In the genomic region with DNA sequence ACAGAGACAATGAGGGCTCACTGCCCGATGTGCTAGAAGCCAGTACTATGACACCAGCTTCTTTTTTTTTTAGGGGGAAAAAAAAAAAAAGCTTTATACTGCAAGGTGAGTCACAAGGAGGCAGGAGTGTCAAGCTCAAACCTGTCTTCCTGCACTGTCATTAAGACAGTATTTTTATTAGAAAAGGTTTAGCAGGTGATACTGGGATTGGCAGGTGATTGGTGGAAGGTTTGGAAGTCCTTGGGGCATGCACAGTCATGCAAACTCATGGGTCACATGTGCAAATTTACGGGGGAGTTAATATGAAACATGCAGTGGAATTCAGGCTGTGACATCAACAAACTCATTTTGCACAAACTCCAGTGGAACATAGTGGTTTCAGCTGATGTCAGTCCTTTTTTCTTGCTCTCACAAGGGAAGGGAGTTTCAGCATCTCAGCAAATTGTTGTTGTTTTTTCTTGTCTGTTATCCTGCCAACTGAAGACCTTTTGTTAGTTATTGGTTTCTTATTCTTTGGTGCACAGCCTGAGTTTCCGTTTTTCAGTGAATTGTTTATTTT, we compare ENCODE assay signal across 25 cellular contexts.
DNase-seq lines count a peak whose midpoint lies in the region; ATAC-seq, FAIRE-seq and TF ChIP-seq lines count a peak whose summit lies in the region.
"Had no signal": no experiment of that assay in that cellular context is flagged by ENCODE, and none has a peak within 500 bp of the region (broad histone marks: within the 10 kb centered on the region; RNA-seq: fewer than 3 reads in every experiment).

No MANE protein-coding gene starts in this region.

- H3K18ac ChIP-seq in mesenchymal stem cell (ENCODE audit: low read depth in 1 of 2, low read length in 2 of 2), result no peak overlapping the region

- peaks cover 3% of the 10 kb centered on the region; the same call in 2 of the 3 replicates for H3K4me1 Mint-ChIP-seq in GM23338
- H3K4me1 Mint-ChIP-seq: T-helper 17 cell had no signal

- H3K79me2 ChIP-seq in GM23338 (replicated peaks; ENCODE audit: insufficient read depth), result no peaks in the 10 kb centered on the region

- no peak overlapping the region for H2AFZ ChIP-seq in GM23338
- no peak overlapping the region for H2AFZ ChIP-seq in mesenchymal stem cell (ENCODE audit: low read depth, low read length)

- H3K27me3 ChIP-seq in GM23338 (ENCODE audit: insufficient read depth) (no peaks in the 10 kb centered on the region), mesenchymal stem cell (ENCODE audit: control insufficient read depth in 1 of 2, insufficient read depth in 1 of 2, low read length in 2 of 2) (no peaks in the 10 kb centered on the region), pancreas (no peaks in the 10 kb centered on the region)
- H3K27me3 ChIP-seq: body of pancreas, colonic mucosa had no signal

- H3K27ac Mint-ChIP-seq in GM23338, result peak overlapping the region; percentile 34; the same call in 1 of the 2 replicates
- H3K27ac Mint-ChIP-seq: activated T-cell treated with anti-CD3 and anti-CD28 coated beads, Interleukin-2, amount 50 U/mL, for 24 hours; T-helper 17 cell had no signal

- H3K9me3 Mint-ChIP-seq in GM23338, result peaks cover 1% of the 10 kb centered on the region; the same call in 2 of the 3 replicates

- no peak overlapping the region for H3K23ac ChIP-seq in mesenchymal stem cell (ENCODE audit: low read length in 2 of 2)

- WGBS in mesenchymal stem cell, result 91% methylated on average over 2 of the region's 3 CpGs
- 38 to 52% methylated on average over 3 of the region's 3 CpGs for WGBS in pancreas, 2 donors

- no peaks in the 10 kb centered on the region for H4K20me1 ChIP-seq in GM23338 (replicated peaks; ENCODE audit: insufficient read depth)

- H3K27ac ChIP-seq in GM23338 (ENCODE audit: low read depth) (no peak overlapping the region), mesenchymal stem cell (ENCODE audit: low read length, poor library complexity, severe bottlenecking) (no peak overlapping the region), pancreas (no peak overlapping the region)
- H3K27ac ChIP-seq: body of pancreas, colonic mucosa had no signal

- H4K8ac ChIP-seq in mesenchymal stem cell (ENCODE audit: low read length), result peak overlapping the region; percentile 47

- no peak overlapping the region for H2BK120ac ChIP-seq in mesenchymal stem cell (ENCODE audit: low read depth, low read length)

- H3K4me2 ChIP-seq in GM23338 (no peak overlapping the region), mesenchymal stem cell (ENCODE audit: low read length, poor library complexity, severe bottlenecking) (no peak overlapping the region)

- H3K9ac ChIP-seq in mesenchymal stem cell (ENCODE audit: low read length), result no peak overlapping the region

- H3K9me3 ChIP-seq in mesenchymal stem cell (ENCODE audit: control insufficient read depth, low read length) (no peaks in the 10 kb centered on the region), pancreas (no peaks in the 10 kb centered on the region)
- H3K9me3 ChIP-seq: body of pancreas, colonic mucosa had no signal

- ATAC-seq in GM23338 (no peak; the same call in 2 of the 3 replicates), GM19328 (IDR thresholded peaks at IDR 0.05; ENCODE audit: unreplicated experiment) (no peak), pancreas (no peak), HG03045 (IDR thresholded peaks at IDR 0.05; ENCODE audit: unreplicated experiment) (no peak)
- ATAC-seq: body of pancreas, T-helper 17 cell had no signal

- intact Hi-C loops in pancreas (cut with DNase I), result no loop called here

- H3K14ac ChIP-seq in mesenchymal stem cell (ENCODE audit: low read length in 2 of 2), result no peak overlapping the region

- H3K36me3 ChIP-seq in GM23338 (ENCODE audit: insufficient read depth) (no peaks in the 10 kb centered on the region), mesenchymal stem cell (ENCODE audit: control insufficient read depth in 1 of 2, insufficient read depth in 2 of 2, low read depth in 1 of 2, low read length in 2 of 2) (no peaks in the 10 kb centered on the region), pancreas (no peaks in the 10 kb centered on the region)
- H3K36me3 ChIP-seq: colonic mucosa had no signal

- H3F3A ChIP-seq in GM23338 (replicated peaks; ENCODE audit: low read depth), result no peaks in the 10 kb centered on the region

- DNase-seq in GM23338 (ENCODE audit: low spot score), result no peak
- peak; percentile 28 for DNase-seq in NCI-H69 (lab: John Stamatoyannopoulos, UW)
- no peak for DNase-seq in mesenchymal stem cell
- DNase-seq in pancreas, result no peak
- DNase-seq in mesenteric fat pad (ENCODE audit: low spot score), result no peak
- DNase-seq: activated CD4-positive, alpha-beta T cell treated with anti-CD3 and anti-CD28 coated beads for 4 hours; activated gamma-delta T cell treated with Interleukin-2 at 50 U/mL for 16 hours; activated T-cell treated with anti-CD3 and anti-CD28 coated beads, Interleukin-2, amount 50 U/mL, for 24 hours; body of pancreas; colonic mucosa; COR-L47; effector memory CD4-positive, alpha-beta T cell; H7; Kasumi-1; NCI-H187 treated with DMSO at 0.1 percent for 48 hours; NCI-H345; OCI-M1; small intestine; stimulated activated CD4-positive, alpha-beta T cell treated with anti-CD3 and anti-CD28 coated beads, Interleukin-2, amount 100 ng/mL, for 24 hours; substantia nigra; T-helper 17 cell had no signal

- H3K4ac ChIP-seq in mesenchymal stem cell (ENCODE audit: low read depth in 1 of 2, low read length in 2 of 2), result no peak overlapping the region

- H2BK12ac ChIP-seq in mesenchymal stem cell (ENCODE audit: low read length in 2 of 2), result no peak overlapping the region

- no peaks in the 10 kb centered on the region for H3K4me1 ChIP-seq in GM23338 (ENCODE audit: insufficient read depth)
- no peaks in the 10 kb centered on the region for H3K4me1 ChIP-seq in mesenchymal stem cell (ENCODE audit: control insufficient read depth, insufficient read depth, low read depth, low read length)
- H3K4me1 ChIP-seq in pancreas, result no peaks in the 10 kb centered on the region
- H3K4me1 ChIP-seq: body of pancreas, colonic mucosa had no signal

- FAIRE-seq in endometrium (lab: Jason Lieb, UNC) (peak; percentile 65), pancreas (lab: Jason Lieb, UNC) (no peak)
- FAIRE-seq: GM12892, small intestine had no signal

- TF ChIP-seq CTCF in GM23338 (conservative IDR thresholded peaks at IDR 0.05; ENCODE audit: low read depth in 2 of 2), result peak in 1 of 2 experiments; percentile 36; a peak in 1 of 4 replicates
- TF ChIP-seq CTCF in pancreas (IDR thresholded peaks at IDR 0.05), result no peak

- H2BK15ac ChIP-seq in mesenchymal stem cell (ENCODE audit: low read depth, poor library complexity, severe bottlenecking), result no peak overlapping the region

- H3K4me3 Mint-ChIP-seq in GM23338, result no peak overlapping the region
- H3K4me3 Mint-ChIP-seq: activated T-cell treated with anti-CD3 and anti-CD28 coated beads, Interleukin-2, amount 50 U/mL, for 24 hours; T-helper 17 cell had no signal

- peaks cover 4% of the 10 kb centered on the region; the same call in 1 of the 2 replicates for H3K9me2 ChIP-seq in GM23338 (ENCODE audit: insufficient read depth)

- no peak overlapping the region for H4K91ac ChIP-seq in mesenchymal stem cell (ENCODE audit: low read length)

- H3K79me1 ChIP-seq in mesenchymal stem cell (replicated peaks; ENCODE audit: low read length, poor library complexity, severe bottlenecking), result no peaks in the 10 kb centered on the region

- H3K27me3 Mint-ChIP-seq in GM23338 (ENCODE audit: insufficient read depth, low read depth, poor library complexity), result no peaks in the 10 kb centered on the region
- H3K27me3 Mint-ChIP-seq: activated T-cell treated with anti-CD3 and anti-CD28 coated beads, Interleukin-2, amount 50 U/mL, for 24 hours; T-helper 17 cell had no signal

- no peaks in the 10 kb centered on the region for H3K36me3 Mint-ChIP-seq in GM23338 (ENCODE audit: low read depth)

- H3K4me3 ChIP-seq in GM23338 (no peak overlapping the region), mesenchymal stem cell (ENCODE audit: insufficient read depth in 1 of 2, low read depth in 1 of 2, low read length in 2 of 2) (no peak overlapping the region), pancreas (no peak overlapping the region)
- H3K4me3 ChIP-seq: body of pancreas, colonic mucosa had no signal

- H2BK5ac ChIP-seq in mesenchymal stem cell (ENCODE audit: low read depth, low read length, poor library complexity, severe bottlenecking), result no peak overlapping the region

- H2AK5ac ChIP-seq in mesenchymal stem cell (ENCODE audit: low read length, severe bottlenecking), result no peak overlapping the region

TF ChIP-seq in GM23338, 12 proteins besides CTCF, POLR2A, EP300 and RAD21 (continues in another document):
- TF ChIP-seq EZH2 (IDR thresholded peaks at IDR 0.05; ENCODE audit: low read depth, unreplicated experiment) (no peak), REST (IDR thresholded peaks at IDR 0.05; ENCODE audit: unreplicated experiment) (no peak), POLR2AphosphoS5 (IDR thresholded peaks at IDR 0.05; ENCODE audit: low read depth) (no peak), STAT1 (IDR thresholded peaks at IDR 0.05; ENCODE audit: unreplicated experiment) (no peak), ZNF331 (CRISPR knock-in tag; IDR thresholded peaks at IDR 0.05; ENCODE audit: low read depth) (no peak), EZH2phosphoT487 (IDR thresholded peaks at IDR 0.05; ENCODE audit: unreplicated experiment) (no peak), JUNB (IDR thresholded peaks at IDR 0.05; ENCODE audit: unreplicated experiment) (no peak), NANOG (IDR thresholded peaks at IDR 0.05; ENCODE audit: borderline replicate concordance) (no peak)
